In genomic region chr3:195101927-195102608, GRCh38 we compare ENCODE assay signal across 1 cellular context.
TF ChIP-seq lines count a peak whose summit lies in the region.

No MANE protein-coding gene starts in this region.

TF ChIP-seq in HepG2, 621 proteins besides CTCF, POLR2A, EP300 and RAD21 (continued from another document):
- TF ChIP-seq, protein P1, sequence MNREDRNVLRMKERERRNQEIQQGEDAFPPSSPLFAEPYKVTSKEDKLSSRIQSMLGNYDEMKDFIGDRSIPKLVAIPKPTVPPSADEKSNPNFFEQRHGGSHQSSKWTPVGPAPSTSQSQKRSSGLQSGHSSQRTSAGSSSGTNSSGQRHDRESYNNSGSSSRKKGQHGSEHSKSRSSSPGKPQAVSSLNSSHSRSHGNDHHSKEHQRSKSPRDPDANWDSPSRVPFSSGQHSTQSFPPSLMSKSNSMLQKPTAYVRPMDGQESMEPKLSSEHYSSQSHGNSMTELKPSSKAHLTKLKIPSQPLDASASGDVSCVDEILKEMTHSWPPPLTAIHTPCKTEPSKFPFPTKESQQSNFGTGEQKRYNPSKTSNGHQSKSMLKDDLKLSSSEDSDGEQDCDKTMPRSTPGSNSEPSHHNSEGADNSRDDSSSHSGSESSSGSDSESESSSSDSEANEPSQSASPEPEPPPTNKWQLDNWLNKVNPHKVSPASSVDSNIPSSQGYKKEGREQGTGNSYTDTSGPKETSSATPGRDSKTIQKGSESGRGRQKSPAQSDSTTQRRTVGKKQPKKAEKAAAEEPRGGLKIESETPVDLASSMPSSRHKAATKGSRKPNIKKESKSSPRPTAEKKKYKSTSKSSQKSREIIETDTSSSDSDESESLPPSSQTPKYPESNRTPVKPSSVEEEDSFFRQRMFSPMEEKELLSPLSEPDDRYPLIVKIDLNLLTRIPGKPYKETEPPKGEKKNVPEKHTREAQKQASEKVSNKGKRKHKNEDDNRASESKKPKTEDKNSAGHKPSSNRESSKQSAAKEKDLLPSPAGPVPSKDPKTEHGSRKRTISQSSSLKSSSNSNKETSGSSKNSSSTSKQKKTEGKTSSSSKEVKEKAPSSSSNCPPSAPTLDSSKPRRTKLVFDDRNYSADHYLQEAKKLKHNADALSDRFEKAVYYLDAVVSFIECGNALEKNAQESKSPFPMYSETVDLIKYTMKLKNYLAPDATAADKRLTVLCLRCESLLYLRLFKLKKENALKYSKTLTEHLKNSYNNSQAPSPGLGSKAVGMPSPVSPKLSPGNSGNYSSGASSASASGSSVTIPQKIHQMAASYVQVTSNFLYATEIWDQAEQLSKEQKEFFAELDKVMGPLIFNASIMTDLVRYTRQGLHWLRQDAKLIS (CRISPR knock-in tag; IDR thresholded peaks at IDR 0.05) = no peak
- no peak for TF ChIP-seq ZNF383 (CRISPR knock-in tag; IDR thresholded peaks at IDR 0.05; ENCODE audit: borderline replicate concordance)
- no peak for TF ChIP-seq ZSCAN22 (CRISPR knock-in tag; IDR thresholded peaks at IDR 0.05)
- no peak for TF ChIP-seq MXD4 (CRISPR knock-in tag; IDR thresholded peaks at IDR 0.05)
- TF ChIP-seq ZNF350 (CRISPR knock-in tag; IDR thresholded peaks at IDR 0.05; ENCODE audit: borderline replicate concordance, low read depth) = no peak
- TF ChIP-seq CHD4 (IDR thresholded peaks at IDR 0.05; ENCODE audit: borderline replicate concordance, low read length) = no peak
